Comparison of ENCODE assay signal across 22 cellular contexts in the genomic region with DNA sequence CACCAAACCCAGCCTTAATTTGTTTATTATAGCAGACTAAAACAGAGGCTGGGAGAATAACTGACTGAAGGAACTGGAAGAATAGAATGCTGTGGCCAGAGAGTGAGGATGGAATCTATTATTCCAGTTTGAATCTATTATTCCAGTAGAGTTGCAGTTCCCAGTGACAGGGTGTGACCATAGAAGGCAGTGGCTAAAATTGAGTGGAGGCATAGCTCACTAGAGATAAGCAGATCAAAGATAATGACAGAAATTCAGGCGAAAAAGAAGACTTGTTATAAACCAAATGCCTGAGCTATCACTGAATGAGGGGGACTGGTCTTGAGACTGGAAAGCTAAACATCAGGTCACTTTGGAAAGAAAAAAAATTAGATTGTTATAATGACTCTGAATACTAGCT.
"Had no signal": no experiment of that assay in that cellular context is flagged by ENCODE, and none has a peak within 500 bp of the region (broad histone marks: within the 10 kb centered on the region; RNA-seq: fewer than 3 reads in every experiment).

No MANE protein-coding gene starts in this region.

- H3K27me3 ChIP-seq: SJSA1 had no signal

- H3K4me1 Mint-ChIP-seq: IgD-negative memory B cell had no signal

- H3K27ac Mint-ChIP-seq: IgD-negative memory B cell had no signal

- H3K36me3 Mint-ChIP-seq: IgD-negative memory B cell had no signal

- H3K36me3 ChIP-seq: SJSA1 had no signal

- H3K4me3 ChIP-seq: SJSA1, SK-N-MC had no signal

- H3K4me3 Mint-ChIP-seq: IgD-negative memory B cell had no signal

- H3K27ac ChIP-seq: SJSA1, SK-N-MC had no signal

- DNase-seq: KBM-7, MV-4-11, NCI-H1048, NCI-H1105, NCI-H1417 treated with DMSO at 0.1 percent for 48 hours, NCI-H146, NCI-H1694 treated with DMSO at 0.1 percent for 48 hours, NCI-H1930, NCI-H2081, NCI-H2107, NCI-H2227 treated with DMSO at 0.1 percent for 48 hours, NCI-H446, NCI-H510A, NCI-H69, NCI-H774, Right ventricle myocardium superior, RPMI8226, SIG-M5, SW 1271 had no signal
